In the genomic region with DNA sequence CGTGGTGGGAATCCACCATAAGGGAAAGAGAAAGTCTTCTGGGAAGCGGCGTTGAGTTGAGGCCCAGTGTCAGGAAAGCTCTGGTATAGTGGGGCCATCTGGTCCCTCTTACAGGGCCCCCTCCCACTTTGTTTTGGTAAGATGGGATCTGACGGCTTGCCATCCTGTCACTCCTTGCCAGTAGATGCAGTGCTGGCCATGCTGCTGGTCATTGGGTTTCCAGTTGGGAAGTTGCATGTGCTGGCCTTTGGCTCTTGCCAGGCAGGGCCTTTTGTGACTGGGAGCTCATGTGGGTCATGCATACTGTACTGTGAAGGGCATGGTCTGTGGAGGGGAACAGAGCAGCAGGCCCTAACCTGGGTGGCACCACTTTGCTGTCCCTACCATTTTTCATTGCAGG, we compare ENCODE assay signal across 16 cellular contexts. TPM values are rescaled to one million over a fixed set of nuclear protein-coding genes. Genes with fewer than 3 reads are reported as not detected.
A peak's percentile ranks its signal among the peaks of the same experiment; 100 is the strongest.
DNase-seq lines count a peak whose midpoint lies in the region; ATAC-seq and TF ChIP-seq lines count a peak whose summit lies in the region.
"Had no signal": no experiment of that assay in that cellular context is flagged by ENCODE, and none has a peak within 500 bp of the region (broad histone marks: within the 10 kb centered on the region; RNA-seq: fewer than 3 reads in every experiment).

No MANE protein-coding gene starts in this region.

- DNase-seq in CD4-positive, alpha-beta T cell = no peak
- DNase-seq in DND-41 = no peak
- no peak for DNase-seq in SK-N-MC (ENCODE audit: low read depth, low spot score)
- no peak for DNase-seq in naive thymus-derived CD8-positive, alpha-beta T cell
- DNase-seq in cortex of kidney (lab: John Stamatoyannopoulos, UW) = no peak
- DNase-seq: activated CD4-positive, CD25-positive, alpha-beta regulatory T cell; erythroblast; NCI-H2081; NCI-H526 had no signal

- peaks cover 71% of the 10 kb centered on the region for H3K4me1 Mint-ChIP-seq in CD4-positive, alpha-beta T cell (ENCODE audit: low read depth)
- peaks cover 47 to 76% (median 73%) of the 10 kb centered on the region in 4 donors for H3K4me1 Mint-ChIP-seq in naive thymus-derived CD8-positive, alpha-beta T cell

- H3K27me3 ChIP-seq in CD4-positive, alpha-beta T cell (ENCODE audit: control insufficient read depth, insufficient read depth, low read length) = no peaks in the 10 kb centered on the region
- no peaks in the 10 kb centered on the region for H3K27me3 ChIP-seq in DND-41 (ENCODE audit: insufficient read depth, low read length, poor library complexity)
- H3K27me3 ChIP-seq: BLaER1, suprapubic skin had no signal

- ATAC-seq in CD4-positive, alpha-beta T cell (ENCODE audit: poor library complexity) = no peak
- ATAC-seq in DND-41 (ENCODE audit: insufficient read depth, low read depth) (no peak), HG03025 (IDR thresholded peaks at IDR 0.05; ENCODE audit: low FRiP score, unreplicated experiment) (no peak), HG03159 (IDR thresholded peaks at IDR 0.05; ENCODE audit: unreplicated experiment) (no peak)
- ATAC-seq in naive thymus-derived CD8-positive, alpha-beta T cell = no peak
- ATAC-seq: HepG2 had no signal

- peaks cover 9% of the 10 kb centered on the region for H3K36me3 Mint-ChIP-seq in CD4-positive, alpha-beta T cell (ENCODE audit: low read depth)
- peaks cover 0 to 11% (median 0%) of the 10 kb centered on the region in 3 donors for H3K36me3 Mint-ChIP-seq in naive thymus-derived CD8-positive, alpha-beta T cell

- no peaks in the 10 kb centered on the region for H3K9me3 Mint-ChIP-seq in CD4-positive, alpha-beta T cell
- no peaks in the 10 kb centered on the region for H3K9me3 Mint-ChIP-seq in naive thymus-derived CD8-positive, alpha-beta T cell
- H3K9me3 Mint-ChIP-seq: nephron had no signal

- H3K4me2 ChIP-seq in DND-41 (ENCODE audit: insufficient read depth, low read length) = peak overlapping the region; percentile 88; the same call in 1 of the 2 replicates

- peak overlapping the region; percentile 58 for H3K27ac Mint-ChIP-seq in CD4-positive, alpha-beta T cell
- peak overlapping the region in 2 of 10 donors; percentile 8 to 28 for H3K27ac Mint-ChIP-seq in naive thymus-derived CD8-positive, alpha-beta T cell
- H3K27ac Mint-ChIP-seq: nephron had no signal

- no peak overlapping the region for H2AFZ ChIP-seq in DND-41 (ENCODE audit: low read depth, low read length)

- H3K4me1 ChIP-seq in DND-41 (ENCODE audit: insufficient read depth, low read length) = peaks cover 34% of the 10 kb centered on the region

- H3K36me3 ChIP-seq in DND-41 (ENCODE audit: insufficient read depth, low read length) (peaks cover 6% of the 10 kb centered on the region; the same call in 1 of the 2 replicates), SK-N-MC (ENCODE audit: insufficient read depth, low read length) (no peaks in the 10 kb centered on the region; the same call in 1 of the 2 replicates)
- H3K36me3 ChIP-seq: BLaER1, suprapubic skin had no signal

- H3K9me3 ChIP-seq in CD4-positive, alpha-beta T cell (ENCODE audit: control insufficient read depth, low read length) = no peaks in the 10 kb centered on the region
- H3K9me3 ChIP-seq in DND-41 (ENCODE audit: insufficient read depth, low read length, severe bottlenecking) (no peaks in the 10 kb centered on the region), SK-N-MC (ENCODE audit: low read depth, low read length) (no peaks in the 10 kb centered on the region)
- H3K9me3 ChIP-seq: BLaER1, suprapubic skin had no signal

- intact Hi-C loops in CD4-positive, alpha-beta T cell (cut with DNase I, micrococcal nuclease) = loop anchor here in 1 of 2 experiments (1.0 kb wide), 1 partner anchor 13 kb away; no protein-coding TSS in a partner anchor

- no peak overlapping the region for H3K4me3 ChIP-seq in DND-41 (ENCODE audit: low read depth in 1 of 2, low read length in 2 of 2)
- H3K4me3 ChIP-seq in SK-N-MC = peak overlapping the region; percentile 95
- H3K4me3 ChIP-seq: BLaER1, coronary artery, suprapubic skin had no signal

- no peak overlapping the region for H3K27ac ChIP-seq in CD4-positive, alpha-beta T cell (ENCODE audit: low read depth, low read length)
- H3K27ac ChIP-seq in DND-41 (ENCODE audit: low read length) = no peak overlapping the region
- no peak overlapping the region for H3K27ac ChIP-seq in SK-N-MC
- H3K27ac ChIP-seq: BLaER1, coronary artery, suprapubic skin had no signal

- POLR2A ChIA-PET in CD4-positive, alpha-beta T cell (lab: Charles Lee) = interaction anchor here (0.6 kb wide), 1 partner anchor 20 kb away, joined by 3 read pairs; no protein-coding TSS in a partner anchor
- POLR2A ChIA-PET in naive thymus-derived CD8-positive, alpha-beta T cell (lab: Charles Lee) = no interaction called here

- H3K27me3 Mint-ChIP-seq in CD4-positive, alpha-beta T cell = no peaks in the 10 kb centered on the region
- peaks cover 0 to 1% (median 0%) of the 10 kb centered on the region in 5 donors for H3K27me3 Mint-ChIP-seq in naive thymus-derived CD8-positive, alpha-beta T cell

- H4K20me1 ChIP-seq in DND-41 (ENCODE audit: insufficient read depth, low read length) = peaks cover 58% of the 10 kb centered on the region

- no peak for TF ChIP-seq CTCF in CD4-positive, alpha-beta T cell (IDR thresholded peaks at IDR 0.05)
- no peak for TF ChIP-seq CTCF in DND-41 (IDR thresholded peaks at IDR 0.05; ENCODE audit: borderline replicate concordance, extremely low read depth, low read length, poor library complexity, severe bottlenecking)

- peaks cover 82% of the 10 kb centered on the region for H3K79me2 ChIP-seq in DND-41 (ENCODE audit: insufficient read depth, low read length)

- peak overlapping the region; percentile 45 for H3K4me3 Mint-ChIP-seq in CD4-positive, alpha-beta T cell
- peak overlapping the region in 7 of 10 donors; percentile 17 to 54 (median 35) for H3K4me3 Mint-ChIP-seq in naive thymus-derived CD8-positive, alpha-beta T cell
- H3K4me3 Mint-ChIP-seq: nephron had no signal

- no peak overlapping the region for H3K9ac ChIP-seq in DND-41 (ENCODE audit: low read depth, low read length)
- H3K9ac ChIP-seq in SK-N-MC (ENCODE audit: insufficient read length) = no peak overlapping the region
- H3K9ac ChIP-seq: BLaER1 had no signal

- CTCF ChIA-PET in CD4-positive, alpha-beta T cell (lab: Charles Lee) = no interaction called here

RNA-seq across cellular contexts. Expression of a gene that starts 3.8 kb away (rescaled TPM):
- 10 to 100 TPM; 27.1 to 32.4 TPM for total RNA-seq in CD4-positive, alpha-beta T cell
- total RNA-seq in naive thymus-derived CD8-positive, alpha-beta T cell = 10 to 100 TPM; 40.8 to 45.2 TPM
- polyA plus RNA-seq in naive thymus-derived CD8-positive, alpha-beta T cell = 10 to 100 TPM; 13.3 to 18.5 (median 13.8) TPM
